ENCODE assay signal across 17 cellular contexts in genomic region chr1:84434756-84435142, GRCh38. TPM values are rescaled to one million over a fixed set of nuclear protein-coding genes. Genes with fewer than 3 reads are reported as not detected.
DNase-seq lines count a peak whose midpoint lies in the region; ATAC-seq, FAIRE-seq and TF ChIP-seq lines count a peak whose summit lies in the region.
"Had no signal": no experiment of that assay in that cellular context is flagged by ENCODE, and none has a peak within 500 bp of the region (broad histone marks: within the 10 kb centered on the region; RNA-seq: fewer than 3 reads in every experiment).

No MANE protein-coding gene starts in this region.

- H3K9me3 Mint-ChIP-seq in chondrocyte (ENCODE audit: low read depth) (peaks cover 4% of the 10 kb centered on the region), T-cell (peaks cover 3 to 4% (median 3%) of the 10 kb centered on the region in 3 donors)
- H3K9me3 Mint-ChIP-seq: activated T-helper 1 cell treated with anti-CD3 and anti-CD28 coated beads, Interleukin-12 subunit alpha, Interleukin-12 subunit beta, Interleukin-2, Interleukin-4 antibody, amounts not matched to agents 30 ng/mL and 10 ng/mL and 1 ng/mL, durations not matched to agents 14 hours and 24 hours and 36 hours had no signal

- H3K4me3 ChIP-seq in PC-9: no peak overlapping the region
- H3K4me3 ChIP-seq in neuron (ENCODE audit: low read length): no peak overlapping the region
- H3K4me3 ChIP-seq in psoas muscle: no peak overlapping the region
- H3K4me3 ChIP-seq: testis had no signal

- H3K27ac ChIP-seq in PC-9: no peak overlapping the region
- no peak overlapping the region for H3K27ac ChIP-seq in psoas muscle

- FAIRE-seq in GM12892 (lab: Jason Lieb, UNC): peak; percentile 40
- FAIRE-seq: RCC 7860 had no signal

- CTCF ChIA-PET in PC-9 (lab: Charles Lee): interaction anchor here (0.6 kb wide), 1 partner anchor 290 kb away, joined by 3 read pairs; no protein-coding TSS in a partner anchor
- CTCF ChIA-PET in T-cell (lab: Charles Lee): interaction anchor here (0.5 to 7.3 kb wide), 11 partner anchors 7 to 507 kb away, joined by 3 to 151 read pairs (median 6); partner anchors contain the start of genes PRKACB (in 2 of the 2), GNG5 (in 1 of the 2), SAMD13 (in 1 of the 2) and SPATA1 (in 1 of the 2)

- POLR2A ChIA-PET in PC-9 (lab: Charles Lee; ENCODE audit: unreplicated experiment) (no interaction called here), T-cell (lab: Charles Lee) (interaction anchor here (0.5 to 1.3 kb wide), 4 partner anchors 46 to 746 kb away, joined by 3 to 8 read pairs (median 3); partner anchors contain the start of gene PRKACB (in 1 of the 2))

- no peaks in the 10 kb centered on the region for H4K20me1 ChIP-seq in PC-9 (ENCODE audit: insufficient read depth)

- H2AFZ ChIP-seq in PC-9: no peak overlapping the region; the same call in 1 of the 2 replicates
- H2AFZ ChIP-seq in neuron (ENCODE audit: low read depth, low read length): peak overlapping the region; percentile 16

- H3K4me3 Mint-ChIP-seq in chondrocyte (ENCODE audit: unreplicated experiment) (no peak overlapping the region), T-cell (no peak overlapping the region)
- H3K4me3 Mint-ChIP-seq: activated CD4-positive, alpha-beta T cell treated with anti-CD3 and anti-CD28 coated beads, Interleukin-2, amount 10 ng/mL, durations not matched to agents 7 days and 5 days; activated T-helper 1 cell treated with anti-CD3 and anti-CD28 coated beads, Interleukin-12 subunit alpha, Interleukin-12 subunit beta, Interleukin-2, Interleukin-4 antibody, amounts not matched to agents 30 ng/mL and 10 ng/mL and 1 ng/mL, durations not matched to agents 14 hours and 24 hours and 36 hours; T-helper 2 cell treated with Interferon-gamma antibody and Interleukin-4, amounts not matched to agents 5 μg/mL and 100 μg/mL, for 36 hours had no signal

- H3K27me3 ChIP-seq in PC-9 (ENCODE audit: insufficient read depth, low read depth) (no peaks in the 10 kb centered on the region), neuron (ENCODE audit: insufficient read depth, low read length) (no peaks in the 10 kb centered on the region), psoas muscle (ENCODE audit: insufficient read depth in 3 of 3, low read length in 2 of 3) (no peaks in the 10 kb centered on the region)
- H3K27me3 ChIP-seq: testis had no signal

- intact Hi-C loops in PC-9 (cut with micrococcal nuclease; ENCODE audit: unreplicated experiment): loop anchor here (2.0 to 5.0 kb wide), 3 partner anchors 136 to 503 kb away; no protein-coding TSS in a partner anchor
- intact Hi-C loops in psoas muscle (cut with DNase I): loop anchor here (2.0 to 10.0 kb wide), 7 partner anchors 132 to 502 kb away; partner anchors contain the start of genes PRKACB (in 1 of the 2) and SAMD13 (in 1 of the 2)

- H3K36me3 Mint-ChIP-seq in chondrocyte (ENCODE audit: low read depth) (peaks cover 1% of the 10 kb centered on the region), T-cell (no peaks in the 10 kb centered on the region)

- DNase-seq in GM12892 (ENCODE audit: insufficient read length): no peak
- no peak for DNase-seq in PC-9
- DNase-seq in psoas muscle: no peak
- DNase-seq in SKM-1 (lab: John Stamatoyannopoulos, UW; ENCODE audit: unreplicated experiment): no peak
- DNase-seq in chondrocyte (ENCODE audit: low spot score): no peak
- no peak for DNase-seq in T-cell
- DNase-seq: aorta, testis had no signal

- WGBS in psoas muscle, 3 donors: 68 to 86% (median 74%) methylated on average over 2 of the region's 2 CpGs

- no peaks in the 10 kb centered on the region for H3K79me2 ChIP-seq in PC-9 (ENCODE audit: low read depth)

- H3K4me1 Mint-ChIP-seq in chondrocyte (ENCODE audit: low read depth) (peaks cover 7% of the 10 kb centered on the region), T-cell (peaks cover 5 to 11% (median 11%) of the 10 kb centered on the region in 3 donors)

- no peaks in the 10 kb centered on the region for H3F3A ChIP-seq in PC-9 (ENCODE audit: insufficient read depth, low read depth)

- H3K4me2 ChIP-seq in PC-9: peak overlapping the region; percentile 3; the same call in 1 of the 2 replicates

- peak; percentile 15 for ATAC-seq in HG02642 (IDR thresholded peaks at IDR 0.05; ENCODE audit: poor library complexity, unreplicated experiment)
- ATAC-seq in psoas muscle: no peak
- ATAC-seq in T-cell (replicated peaks in 1 of 4): no peak

- no peak for TF ChIP-seq CTCF in PC-9 (conservative IDR thresholded peaks at IDR 0.05)
- no peak for TF ChIP-seq CTCF in psoas muscle (IDR thresholded peaks at IDR 0.05)
- no peak for TF ChIP-seq CTCF in chondrocyte (IDR thresholded peaks at IDR 0.05)

- H3K9me3 ChIP-seq in PC-9 (ENCODE audit: insufficient read depth, low read depth) (peaks cover 4% of the 10 kb centered on the region; the same call in 1 of the 2 replicates), neuron (ENCODE audit: low read length) (peaks cover 6% of the 10 kb centered on the region), psoas muscle (no peaks in the 10 kb centered on the region)
- H3K9me3 ChIP-seq: testis had no signal

- H3K4me1 ChIP-seq in PC-9 (replicated peaks; ENCODE audit: insufficient read depth) (peaks cover 16% of the 10 kb centered on the region), neuron (ENCODE audit: insufficient read depth, low read length) (peaks cover 15% of the 10 kb centered on the region), psoas muscle (no peaks in the 10 kb centered on the region)

- H3K27ac Mint-ChIP-seq in chondrocyte (ENCODE audit: unreplicated experiment) (no peak overlapping the region), T-cell (no peak overlapping the region)
- H3K27ac Mint-ChIP-seq: activated CD4-positive, alpha-beta T cell treated with anti-CD3 and anti-CD28 coated beads, Interleukin-2, amount 10 ng/mL, durations not matched to agents 7 days and 5 days; activated T-helper 1 cell treated with anti-CD3 and anti-CD28 coated beads, Interleukin-12 subunit alpha, Interleukin-12 subunit beta, Interleukin-2, Interleukin-4 antibody, amounts not matched to agents 30 ng/mL and 10 ng/mL and 1 ng/mL, durations not matched to agents 14 hours and 24 hours and 36 hours had no signal

- no peaks in the 10 kb centered on the region for H3K36me3 ChIP-seq in PC-9 (ENCODE audit: low read depth)
- H3K36me3 ChIP-seq in neuron (ENCODE audit: insufficient read depth, low read length): no peaks in the 10 kb centered on the region
- no peaks in the 10 kb centered on the region for H3K36me3 ChIP-seq in psoas muscle (ENCODE audit: insufficient read depth in 1 of 2, low read depth in 1 of 2)

- H3K27me3 Mint-ChIP-seq in chondrocyte (ENCODE audit: low read depth) (peaks cover under 1% of the 10 kb centered on the region), T-cell (no peaks in the 10 kb centered on the region)
- H3K27me3 Mint-ChIP-seq: activated CD4-positive, alpha-beta T cell treated with anti-CD3 and anti-CD28 coated beads, Interleukin-2, amount 10 ng/mL, durations not matched to agents 7 days and 5 days had no signal

- no TSS peak for BruUV-seq in PC-9 (replicated peaks; lab: Mats Ljungman, UMichigan)

- no peak for TF ChIP-seq POLR2A in GM12892 (IDR thresholded peaks at IDR 0.05; ENCODE audit: low read depth, low read length)

- H3K9me2 ChIP-seq in PC-9 (ENCODE audit: insufficient read depth): no peaks in the 10 kb centered on the region

RNA-seq across cellular contexts. Expression of gene DNASE2B, which starts 36.5 kb away (rescaled TPM):
- polyA plus RNA-seq in GM12892 (2012; ENCODE audit: missing spikeins): not detected
- not detected in 2 replicates for total RNA-seq in PC-9 (2021)
- 1 to 10 TPM in 1 of 4 donors, under 1 TPM in 1, not detected in 2; 0.50 to 3.1 TPM for total RNA-seq in psoas muscle
- 1 to 10 TPM in 1 of 3 donors, under 1 TPM in 2; 0.18 to 1.1 (median 0.84) TPM for polyA plus RNA-seq in psoas muscle
- total RNA-seq in chondrocyte: not detected in 3 replicates
- not detected for total RNA-seq in T-cell
- total RNA-seq: activated CD4-positive, alpha-beta T cell treated with anti-CD3 and anti-CD28 coated beads, Interleukin-2, amount 10 ng/mL, durations not matched to agents 7 days and 5 days; activated T-helper 1 cell treated with anti-CD3 and anti-CD28 coated beads, Interleukin-12 subunit alpha, Interleukin-12 subunit beta, Interleukin-2, Interleukin-4 antibody, amounts not matched to agents 30 ng/mL and 10 ng/mL and 1 ng/mL, durations not matched to agents 14 hours and 24 hours and 36 hours; aorta; Calu3; dermis microvascular lymphatic vessel endothelial cell; mammary epithelial cell had no signal
- polyA plus RNA-seq: mammary epithelial cell had no signal

RNA-seq across cellular contexts. Expression of gene RPF1, which starts 44.3 kb away (rescaled TPM):
- polyA plus RNA-seq in GM12892 (2012; ENCODE audit: missing spikeins): 45.4 TPM
- total RNA-seq in PC-9 (2021) (18.9 and 23.4 TPM in 2 replicates), psoas muscle (10 to 100 TPM; 29.2 to 38.5 (median 32.0) TPM), chondrocyte (18.7 to 24.3 TPM (median 18.8 TPM) in 3 replicates), T-cell (10 to 100 TPM; 40.8 to 52.1 (median 43.6) TPM)
- polyA plus RNA-seq in psoas muscle: 10 to 100 TPM; 44.7 to 75.5 (median 69.4) TPM
